ENCODE assay signal across 1 cellular context in genomic region chr18:21241224-21242131, GRCh38.
TF ChIP-seq lines count a peak whose summit lies in the region.

No MANE protein-coding gene starts in this region.

TF ChIP-seq in GM12878, 131 proteins besides CTCF, POLR2A, EP300 and RAD21:
- TF ChIP-seq NFXL1 (IDR thresholded peaks at IDR 0.05; ENCODE audit: borderline replicate concordance) (no peak), BCLAF1 (IDR thresholded peaks at IDR 0.05) (no peak), RAD51 (IDR thresholded peaks at IDR 0.05) (no peak), SUZ12 (IDR thresholded peaks at IDR 0.05; ENCODE audit: unreplicated experiment) (peak; percentile 32)
TF ChIP-seq in GM12878: peak in this region for 1.
